In the genomic region with DNA sequence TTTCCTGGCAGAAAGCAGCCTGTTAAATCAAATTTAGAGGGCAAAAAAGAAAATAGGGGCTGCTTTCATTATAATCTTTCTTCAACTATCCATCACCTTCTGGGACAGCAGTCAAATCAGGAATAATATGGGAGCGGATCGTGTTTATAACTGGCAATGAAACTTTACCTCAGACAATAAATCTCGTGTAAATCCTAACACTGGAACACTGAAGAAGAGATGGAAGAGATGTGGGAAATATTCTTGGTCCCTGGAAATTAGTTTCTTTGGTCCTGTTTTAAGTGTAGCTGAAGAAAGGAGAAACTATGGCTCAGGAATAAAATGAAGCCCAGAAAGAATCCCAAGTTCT, we compare ENCODE assay signal across 2 cellular contexts.
TF ChIP-seq lines count a peak whose summit lies in the region.

No MANE protein-coding gene starts in this region.

TF ChIP-seq in SK-N-SH, 30 proteins besides CTCF, POLR2A, EP300 and RAD21 (continued from another document):
- TF ChIP-seq REST (IDR thresholded peaks at IDR 0.05; ENCODE audit: low read depth, low read length) (no peak), YY1 (IDR thresholded peaks at IDR 0.05; ENCODE audit: low read depth) (no peak)
- TF ChIP-seq, protein P1, sequence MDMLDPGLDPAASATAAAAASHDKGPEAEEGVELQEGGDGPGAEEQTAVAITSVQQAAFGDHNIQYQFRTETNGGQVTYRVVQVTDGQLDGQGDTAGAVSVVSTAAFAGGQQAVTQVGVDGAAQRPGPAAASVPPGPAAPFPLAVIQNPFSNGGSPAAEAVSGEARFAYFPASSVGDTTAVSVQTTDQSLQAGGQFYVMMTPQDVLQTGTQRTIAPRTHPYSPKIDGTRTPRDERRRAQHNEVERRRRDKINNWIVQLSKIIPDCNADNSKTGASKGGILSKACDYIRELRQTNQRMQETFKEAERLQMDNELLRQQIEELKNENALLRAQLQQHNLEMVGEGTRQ (IDR thresholded peaks at IDR 0.05; ENCODE audit: borderline replicate concordance, low read depth, low read length) = no peak

TF ChIP-seq in SK-N-SH treated with all-trans-retinoic acid at 6 μM for 48 hours, 23 proteins besides CTCF, POLR2A, EP300 and RAD21 (continued from another document):
- no peak for TF ChIP-seq TSHZ2 (CRISPR knock-in tag; IDR thresholded peaks at IDR 0.05)
- no peak for TF ChIP-seq ARNTL (CRISPR knock-in tag; IDR thresholded peaks at IDR 0.05; ENCODE audit: borderline replicate concordance, low read depth)
- TF ChIP-seq, protein P2, sequence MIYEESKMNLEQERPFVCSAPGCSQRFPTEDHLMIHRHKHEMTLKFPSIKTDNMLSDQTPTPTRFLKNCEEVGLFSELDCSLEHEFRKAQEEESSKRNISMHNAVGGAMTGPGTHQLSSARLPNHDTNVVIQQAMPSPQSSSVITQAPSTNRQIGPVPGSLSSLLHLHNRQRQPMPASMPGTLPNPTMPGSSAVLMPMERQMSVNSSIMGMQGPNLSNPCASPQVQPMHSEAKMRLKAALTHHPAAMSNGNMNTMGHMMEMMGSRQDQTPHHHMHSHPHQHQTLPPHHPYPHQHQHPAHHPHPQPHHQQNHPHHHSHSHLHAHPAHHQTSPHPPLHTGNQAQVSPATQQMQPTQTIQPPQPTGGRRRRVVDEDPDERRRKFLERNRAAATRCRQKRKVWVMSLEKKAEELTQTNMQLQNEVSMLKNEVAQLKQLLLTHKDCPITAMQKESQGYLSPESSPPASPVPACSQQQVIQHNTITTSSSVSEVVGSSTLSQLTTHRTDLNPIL (CRISPR knock-in tag; IDR thresholded peaks at IDR 0.05; ENCODE audit: low read depth) = no peak
- no peak for TF ChIP-seq CSDC2 (CRISPR knock-in tag; IDR thresholded peaks at IDR 0.05)
- no peak for TF ChIP-seq GLIS3 (CRISPR knock-in tag; IDR thresholded peaks at IDR 0.05)
- no peak for TF ChIP-seq ZFP30 (CRISPR knock-in tag; IDR thresholded peaks at IDR 0.05)
- no peak for TF ChIP-seq BACH2 (CRISPR knock-in tag; IDR thresholded peaks at IDR 0.05; ENCODE audit: borderline replicate concordance)
- TF ChIP-seq ESRRG (CRISPR knock-in tag; IDR thresholded peaks at IDR 0.05) = no peak
- no peak for TF ChIP-seq ZFP3 (CRISPR knock-in tag; IDR thresholded peaks at IDR 0.05)
